In the genomic region with DNA sequence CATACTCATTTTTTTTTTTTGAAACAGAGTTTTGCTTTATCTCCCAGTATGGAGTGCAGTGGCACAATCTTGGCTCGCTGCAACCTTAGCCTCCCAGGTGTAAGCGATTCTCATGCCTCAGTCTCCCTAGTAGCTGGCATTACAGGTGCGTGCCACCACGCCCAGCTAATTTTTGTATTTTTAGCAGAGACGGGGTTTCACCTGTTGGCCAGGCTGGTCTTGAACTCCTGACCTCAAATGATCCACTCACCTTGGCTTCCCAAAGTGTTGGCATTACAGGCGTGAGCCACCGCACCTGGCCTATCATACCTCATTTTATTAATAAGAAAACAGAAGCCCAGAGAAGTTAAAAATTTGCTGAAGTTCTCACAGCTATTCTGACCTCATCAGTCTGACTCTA, we compare ENCODE assay signal across 9 cellular contexts. TPM values are rescaled to one million over a fixed set of nuclear protein-coding genes. Genes with fewer than 3 reads are reported as not detected.
"Had no signal": no experiment of that assay in that cellular context is flagged by ENCODE, and none has a peak within 500 bp of the region (broad histone marks: within the 10 kb centered on the region; RNA-seq: fewer than 3 reads in every experiment).

No MANE protein-coding gene starts in this region.

RNA-seq across cellular contexts. Expression of a gene that starts 3.1 kb away (rescaled TPM):
- total RNA-seq: activated B cell treated with CpG ODN at 0.5 μM for 24 hours; activated CD4-positive, alpha-beta memory T cell treated with anti-CD3 and anti-CD28 coated beads for 36 hours; activated naive CD4-positive, alpha-beta T cell treated with anti-CD3 and anti-CD28 coated beads for 36 hours; activated naive CD4-positive, alpha-beta T cell treated with anti-CD3 and anti-CD28 coated beads, Interleukin-2, amount 50 U/mL, for 72 hours; activated T-cell treated with anti-CD3 and anti-CD28 coated beads, Interleukin-2, amount 50 U/mL, for 4 hours; activated T-helper 1 cell treated with anti-CD3 and anti-CD28 coated beads, Interleukin-12 subunit alpha, Interleukin-12 subunit beta, Interleukin-2, Interleukin-4 antibody, amounts not matched to agents 30 ng/mL and 10 ng/mL and 1 ng/mL, durations not matched to agents 14 hours and 24 hours and 36 hours; OCI-LY7; SK-MEL-5 had no signal

RNA-seq across cellular contexts. Expression of a gene that starts 9.3 kb away (rescaled TPM):
- total RNA-seq: activated B cell treated with CpG ODN at 0.5 μM for 24 hours; activated CD4-positive, alpha-beta memory T cell treated with anti-CD3 and anti-CD28 coated beads for 36 hours; activated naive CD4-positive, alpha-beta T cell treated with anti-CD3 and anti-CD28 coated beads for 36 hours; activated naive CD4-positive, alpha-beta T cell treated with anti-CD3 and anti-CD28 coated beads, Interleukin-2, amount 50 U/mL, for 72 hours; activated T-cell treated with anti-CD3 and anti-CD28 coated beads, Interleukin-2, amount 50 U/mL, for 4 hours; activated T-helper 1 cell treated with anti-CD3 and anti-CD28 coated beads, Interleukin-12 subunit alpha, Interleukin-12 subunit beta, Interleukin-2, Interleukin-4 antibody, amounts not matched to agents 30 ng/mL and 10 ng/mL and 1 ng/mL, durations not matched to agents 14 hours and 24 hours and 36 hours; OCI-LY7; SK-MEL-5 had no signal

RNA-seq across cellular contexts. Expression of a gene that starts 10.3 kb away (rescaled TPM):
- total RNA-seq: activated B cell treated with CpG ODN at 0.5 μM for 24 hours; activated CD4-positive, alpha-beta memory T cell treated with anti-CD3 and anti-CD28 coated beads for 36 hours; activated naive CD4-positive, alpha-beta T cell treated with anti-CD3 and anti-CD28 coated beads for 36 hours; activated naive CD4-positive, alpha-beta T cell treated with anti-CD3 and anti-CD28 coated beads, Interleukin-2, amount 50 U/mL, for 72 hours; activated T-helper 1 cell treated with anti-CD3 and anti-CD28 coated beads, Interleukin-12 subunit alpha, Interleukin-12 subunit beta, Interleukin-2, Interleukin-4 antibody, amounts not matched to agents 30 ng/mL and 10 ng/mL and 1 ng/mL, durations not matched to agents 14 hours and 24 hours and 36 hours; OCI-LY7; PC-9 had no signal
